In the genomic region with DNA sequence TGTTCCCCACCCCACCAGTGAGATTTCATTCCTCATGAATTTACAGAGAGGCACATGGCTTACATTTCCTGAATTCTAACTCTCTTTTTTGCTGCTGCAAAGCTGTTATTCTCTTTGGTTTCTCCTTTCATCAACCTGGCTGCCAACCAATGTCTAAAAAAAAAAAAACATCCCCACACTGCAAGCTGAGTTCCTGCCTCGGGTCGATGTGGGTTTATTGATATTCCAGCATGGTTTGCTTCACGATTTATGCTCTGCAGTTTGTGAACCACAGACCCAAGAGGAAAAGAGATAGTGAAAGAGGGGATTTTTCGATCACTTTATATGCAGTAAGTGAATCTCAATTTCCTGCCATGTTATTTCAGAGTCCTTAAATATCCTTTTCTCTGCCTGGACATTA, we compare ENCODE assay signal across 18 cellular contexts.
A peak's percentile ranks its signal among the peaks of the same experiment; 100 is the strongest.
DNase-seq lines count a peak whose midpoint lies in the region; ATAC-seq, FAIRE-seq and TF ChIP-seq lines count a peak whose summit lies in the region.
"Had no signal": no experiment of that assay in that cellular context is flagged by ENCODE, and none has a peak within 500 bp of the region (broad histone marks: within the 10 kb centered on the region; RNA-seq: fewer than 3 reads in every experiment).

No MANE protein-coding gene starts in this region.

- ATAC-seq in CD4-positive, CD25-positive, alpha-beta regulatory T cell (ENCODE audit: low read depth in 2 of 2) = no peak
- peak in 1 of 2 donors; percentile 47 for ATAC-seq in naive B cell (ENCODE audit: low read depth in 2 of 2)
- ATAC-seq in GM19463 (IDR thresholded peaks at IDR 0.05; ENCODE audit: unreplicated experiment) = no peak
- no peak for ATAC-seq in activated CD8-positive, alpha-beta memory T cell treated with anti-CD3 and anti-CD28 coated beads, Interleukin-2, amount 10 ng/mL, durations not matched to agents 7 days and 5 days
- ATAC-seq: activated CD4-positive, CD25-positive, alpha-beta regulatory T cell treated with anti-CD3 and anti-CD28 coated beads, Interleukin-2, amount 50 U/mL, for 24 hours; activated T-cell treated with anti-CD3 and anti-CD28 coated beads, Interleukin-2, amount 50 U/mL, for 72 hours; body of pancreas; gastrocnemius medialis had no signal

- H3K27ac Mint-ChIP-seq in CD4-positive, CD25-positive, alpha-beta regulatory T cell = peak overlapping the region in 2 of 3 donors; percentile 59 to 78
- no peak overlapping the region for H3K27ac Mint-ChIP-seq in astrocyte (ENCODE audit: unreplicated experiment)
- peak overlapping the region in 5 of 6 donors; percentile 4 to 80 (median 39) for H3K27ac Mint-ChIP-seq in naive B cell
- H3K27ac Mint-ChIP-seq in activated CD8-positive, alpha-beta memory T cell treated with anti-CD3 and anti-CD28 coated beads, Interleukin-2, amount 10 ng/mL, durations not matched to agents 7 days and 5 days = no peak overlapping the region
- H3K27ac Mint-ChIP-seq: activated T-cell treated with anti-CD3 and anti-CD28 coated beads, Interleukin-2, amount 50 U/mL, for 72 hours had no signal

- H3K9ac ChIP-seq in astrocyte (ENCODE audit: low read length) = no peak overlapping the region

- no peak overlapping the region for H3K27ac ChIP-seq in CD4-positive, CD25-positive, alpha-beta regulatory T cell (ENCODE audit: insufficient read depth, low read length, poor library complexity, severe bottlenecking)
- H3K27ac ChIP-seq in astrocyte (ENCODE audit: low read depth, low read length) = no peak overlapping the region
- H3K27ac ChIP-seq: body of pancreas, gastrocnemius medialis, PC-9, uterus had no signal

- CTCF ChIA-PET in activated CD8-positive, alpha-beta memory T cell treated with anti-CD3 and anti-CD28 coated beads, Interleukin-2, amount 10 ng/mL, durations not matched to agents 7 days and 5 days (lab: Charles Lee) = no interaction called here

- H3K79me2 ChIP-seq in astrocyte (ENCODE audit: insufficient read depth, low read length) = no peaks in the 10 kb centered on the region

- H3K4me1 Mint-ChIP-seq in CD4-positive, CD25-positive, alpha-beta regulatory T cell = peaks cover 10 to 23% (median 15%) of the 10 kb centered on the region in 4 donors
- H3K4me1 Mint-ChIP-seq in astrocyte (ENCODE audit: low read depth, unreplicated experiment) (peaks cover 22% of the 10 kb centered on the region), naive B cell (peaks cover 40 to 59% (median 44%) of the 10 kb centered on the region in 3 donors)
- H3K4me1 Mint-ChIP-seq in activated CD8-positive, alpha-beta memory T cell treated with anti-CD3 and anti-CD28 coated beads, Interleukin-2, amount 10 ng/mL, durations not matched to agents 7 days and 5 days = peaks cover 27% of the 10 kb centered on the region

- H3K36me3 ChIP-seq in CD4-positive, CD25-positive, alpha-beta regulatory T cell (ENCODE audit: control insufficient read depth, insufficient read depth, low read length) = no peaks in the 10 kb centered on the region
- no peaks in the 10 kb centered on the region for H3K36me3 ChIP-seq in astrocyte (ENCODE audit: insufficient read depth, low read length)
- H3K36me3 ChIP-seq: gastrocnemius medialis, uterus had no signal

- H4K20me1 ChIP-seq in astrocyte (ENCODE audit: insufficient read depth, low read length) = no peaks in the 10 kb centered on the region

- H3K36me3 Mint-ChIP-seq in CD4-positive, CD25-positive, alpha-beta regulatory T cell = no peaks in the 10 kb centered on the region
- H3K36me3 Mint-ChIP-seq in astrocyte (ENCODE audit: low read depth, unreplicated experiment) (no peaks in the 10 kb centered on the region), naive B cell (no peaks in the 10 kb centered on the region)
- no peaks in the 10 kb centered on the region for H3K36me3 Mint-ChIP-seq in activated CD8-positive, alpha-beta memory T cell treated with anti-CD3 and anti-CD28 coated beads, Interleukin-2, amount 10 ng/mL, durations not matched to agents 7 days and 5 days

- DNase-seq in CD4-positive, CD25-positive, alpha-beta regulatory T cell = no peak
- DNase-seq in KG1 (lab: John Stamatoyannopoulos, UW) (peak; percentile 43), astrocyte (ENCODE audit: low read depth) (peak; percentile 29), naive B cell (no peak), T1000 (lab: John Stamatoyannopoulos, UW) (no peak), CD1c-positive myeloid dendritic cell (ENCODE audit: extremely low spot score) (no peak)
- no peak for DNase-seq in activated CD8-positive, alpha-beta memory T cell treated with anti-CD3 and anti-CD28 coated beads, Interleukin-2, amount 10 ng/mL, durations not matched to agents 7 days and 5 days
- DNase-seq: activated T-cell treated with anti-CD3 and anti-CD28 coated beads, Interleukin-2, amount 50 U/mL, for 72 hours; body of pancreas; effector CD8-positive, alpha-beta T cell; gastrocnemius medialis; GF-D8; NCI-H446; PC-9; uterus had no signal

- TF ChIP-seq CTCF in astrocyte (IDR thresholded peaks at IDR 0.05; ENCODE audit: insufficient read depth, low read depth, low read length) = no peak

- H3K4me3 ChIP-seq in CD4-positive, CD25-positive, alpha-beta regulatory T cell (ENCODE audit: low read depth, low read length) = peak overlapping the region; percentile 49
- H3K4me3 ChIP-seq in astrocyte (ENCODE audit: insufficient read depth, low read depth, low read length) = no peak overlapping the region
- H3K4me3 ChIP-seq: body of pancreas, gastrocnemius medialis, PC-9, uterus had no signal

- H3K9me3 ChIP-seq in CD4-positive, CD25-positive, alpha-beta regulatory T cell (ENCODE audit: control insufficient read depth in 2 of 2, low read length in 2 of 2) = no peaks in the 10 kb centered on the region
- H3K9me3 ChIP-seq in astrocyte (ENCODE audit: insufficient read depth, low read depth, low read length) = no peaks in the 10 kb centered on the region
- H3K9me3 ChIP-seq: body of pancreas, gastrocnemius medialis, uterus had no signal

- no peaks in the 10 kb centered on the region for H3K27me3 Mint-ChIP-seq in CD4-positive, CD25-positive, alpha-beta regulatory T cell
- H3K27me3 Mint-ChIP-seq in astrocyte (ENCODE audit: low read depth, unreplicated experiment) (peaks cover 14% of the 10 kb centered on the region), naive B cell (no peaks in the 10 kb centered on the region)
- H3K27me3 Mint-ChIP-seq in activated CD8-positive, alpha-beta memory T cell treated with anti-CD3 and anti-CD28 coated beads, Interleukin-2, amount 10 ng/mL, durations not matched to agents 7 days and 5 days = peaks cover 6% of the 10 kb centered on the region

- no peak overlapping the region for H3K4me2 ChIP-seq in astrocyte (ENCODE audit: low read length)
- H3K4me2 ChIP-seq: PC-9 had no signal

- H3K4me3 Mint-ChIP-seq in CD4-positive, CD25-positive, alpha-beta regulatory T cell = peak overlapping the region in 2 of 4 donors; percentile 33 to 64
- no peak overlapping the region for H3K4me3 Mint-ChIP-seq in astrocyte (ENCODE audit: unreplicated experiment)
- peak overlapping the region in 6 of 8 donors; percentile 35 to 81 (median 63) for H3K4me3 Mint-ChIP-seq in naive B cell
- H3K4me3 Mint-ChIP-seq in activated CD8-positive, alpha-beta memory T cell treated with anti-CD3 and anti-CD28 coated beads, Interleukin-2, amount 10 ng/mL, durations not matched to agents 7 days and 5 days = no peak overlapping the region
- H3K4me3 Mint-ChIP-seq: activated T-cell treated with anti-CD3 and anti-CD28 coated beads, Interleukin-2, amount 50 U/mL, for 72 hours had no signal

- no peak for FAIRE-seq in astrocyte (lab: Jason Lieb, UNC)
- FAIRE-seq: HTR-8/SVneo had no signal

- H3K27me3 ChIP-seq in CD4-positive, CD25-positive, alpha-beta regulatory T cell (ENCODE audit: control insufficient read depth, insufficient read depth, low read length) = no peaks in the 10 kb centered on the region
- H3K27me3 ChIP-seq in astrocyte (ENCODE audit: insufficient read depth, low read length) = no peaks in the 10 kb centered on the region
- H3K27me3 ChIP-seq: body of pancreas, gastrocnemius medialis, uterus had no signal

- peaks cover 16% of the 10 kb centered on the region for H3K4me1 ChIP-seq in CD4-positive, CD25-positive, alpha-beta regulatory T cell (ENCODE audit: control insufficient read depth, insufficient read depth, low read length, poor library complexity, severe bottlenecking)
- peaks cover 3% of the 10 kb centered on the region for H3K4me1 ChIP-seq in astrocyte (ENCODE audit: insufficient read depth, low read length)
- H3K4me1 ChIP-seq: body of pancreas, gastrocnemius medialis, uterus had no signal

- peaks cover 0 to 2% (median 0%) of the 10 kb centered on the region in 7 donors for H3K9me3 Mint-ChIP-seq in CD4-positive, CD25-positive, alpha-beta regulatory T cell
- H3K9me3 Mint-ChIP-seq in astrocyte (ENCODE audit: unreplicated experiment) = no peaks in the 10 kb centered on the region
- H3K9me3 Mint-ChIP-seq in naive B cell = no peaks in the 10 kb centered on the region
- H3K9me3 Mint-ChIP-seq in activated CD8-positive, alpha-beta memory T cell treated with anti-CD3 and anti-CD28 coated beads, Interleukin-2, amount 10 ng/mL, durations not matched to agents 7 days and 5 days (ENCODE audit: low read depth) = no peaks in the 10 kb centered on the region
- H3K9me3 Mint-ChIP-seq: activated T-cell treated with anti-CD3 and anti-CD28 coated beads, Interleukin-2, amount 50 U/mL, for 72 hours had no signal

- no peak overlapping the region for H2AFZ ChIP-seq in astrocyte (ENCODE audit: low read depth, low read length)
- H2AFZ ChIP-seq: PC-9 had no signal

Comparison
In these comparisons a context has a peak if more than half of its experiments do, and no peak if none do; other contexts are left out.
1. DNase-seq: peak in KG1 (single experiment) and astrocyte (single experiment); none in CD4-positive, CD25-positive, alpha-beta regulatory T cell (0 of 3), naive B cell (single experiment), T1000 (single experiment), activated CD8-positive, alpha-beta memory T cell treated with anti-CD3 and anti-CD28 coated beads, Interleukin-2, amount 10 ng/mL, durations not matched to agents 7 days and 5 days (single experiment) and CD1c-positive myeloid dendritic cell (single experiment).
2. H3K27ac Mint-ChIP-seq: peak in CD4-positive, CD25-positive, alpha-beta regulatory T cell (2 of 3) and naive B cell (5 of 6); none in astrocyte (single experiment) and activated CD8-positive, alpha-beta memory T cell treated with anti-CD3 and anti-CD28 coated beads, Interleukin-2, amount 10 ng/mL, durations not matched to agents 7 days and 5 days (single experiment).
3. H3K4me3 Mint-ChIP-seq: peak in naive B cell (6 of 8); none in astrocyte (single experiment) and activated CD8-positive, alpha-beta memory T cell treated with anti-CD3 and anti-CD28 coated beads, Interleukin-2, amount 10 ng/mL, durations not matched to agents 7 days and 5 days (single experiment).